ENCODE assay signal across 26 cellular contexts in genomic region chr2:119718391-119719260, GRCh38. TPM values are rescaled to one million over a fixed set of nuclear protein-coding genes. Genes with fewer than 3 reads are reported as not detected.
DNase-seq lines count a peak whose midpoint lies in the region; ATAC-seq, FAIRE-seq and TF ChIP-seq lines count a peak whose summit lies in the region.
"Had no signal": no experiment of that assay in that cellular context is flagged by ENCODE, and none has a peak within 500 bp of the region (broad histone marks: within the 10 kb centered on the region; RNA-seq: fewer than 3 reads in every experiment).

No MANE protein-coding gene starts in this region.

- H3K27ac ChIP-seq in HepG2 (ENCODE audit: extremely low read length, insufficient read depth, low read length), result no peak overlapping the region
- H3K27ac ChIP-seq in right lobe of liver, result no peak overlapping the region
- no peak overlapping the region for H3K27ac ChIP-seq in left lung
- H3K27ac ChIP-seq: ascending aorta, gastrocnemius medialis, hepatocyte, right atrium auricular region, transverse colon had no signal

- TSS peak; percentile 28 for BruUV-seq in HepG2 (replicated peaks; lab: Mats Ljungman, UMichigan)

- TF ChIP-seq EP300 in HepG2 (IDR thresholded peaks at IDR 0.05; ENCODE audit: low read depth in 2 of 2, low read length in 2 of 2) (no peak), HepG2 (CRISPR knock-in tag; IDR thresholded peaks at IDR 0.05; ENCODE audit: borderline replicate concordance) (no peak)

- WGBS in HepG2 (ENCODE audit: low lambda C conversion rate), result 6% methylated on average over 13 of the region's 13 CpGs
- WGBS in right lobe of liver (ENCODE audit: insufficient coverage, low coverage, low lambda C conversion rate, missing lambda C conversion rate), result 82% methylated on average over 10 of the region's 13 CpGs

- H3K27me3 ChIP-seq in HepG2 (ENCODE audit: control insufficient read depth in 1 of 2, insufficient read depth in 2 of 2, low read length in 2 of 2) (peaks cover 8 to 50% of the 10 kb centered on the region in 2 experiments; a peak in 4 of 5 replicates), right lobe of liver (no peaks in the 10 kb centered on the region), left lung (no peaks in the 10 kb centered on the region)
- H3K27me3 ChIP-seq: ascending aorta, gastrocnemius medialis, hepatocyte, right atrium auricular region, transverse colon had no signal

- TF ChIP-seq POLR2A in HepG2 (IDR thresholded peaks at IDR 0.05; ENCODE audit: insufficient read depth in 1 of 2, low read depth in 2 of 2, low read length in 2 of 2) (no peak), right lobe of liver (IDR thresholded peaks at IDR 0.05) (no peak)

- no peak overlapping the region for H3K9ac ChIP-seq in HepG2 (ENCODE audit: insufficient read depth, low read depth, low read length)

- H3K36me3 ChIP-seq in HepG2 (replicated peaks in 1 of 2; ENCODE audit: control insufficient read depth in 1 of 2, insufficient read depth in 2 of 2, low read length in 2 of 2) (no peaks in the 10 kb centered on the region), right lobe of liver (no peaks in the 10 kb centered on the region), left lung (no peaks in the 10 kb centered on the region)
- H3K36me3 ChIP-seq: ascending aorta, gastrocnemius medialis, right atrium auricular region, transverse colon had no signal

- no peak for FAIRE-seq in HepG2 (lab: Jason Lieb, UNC)

- ATAC-seq in activated CD4-positive, CD25-positive, alpha-beta regulatory T cell treated with anti-CD3 and anti-CD28 coated beads, Interleukin-2, amount 50 U/mL, for 24 hours, result peak; percentile 61 to 70
- peak; percentile 35 for ATAC-seq in HepG2
- ATAC-seq in right lobe of liver, result no peak
- peak; percentile 63 for ATAC-seq in left lung
- ATAC-seq in left lobe of liver, result no peak
- no peak for ATAC-seq in HG03108 (IDR thresholded peaks at IDR 0.05; ENCODE audit: unreplicated experiment)
- ATAC-seq: gastrocnemius medialis; naive thymus-derived CD8-positive, alpha-beta T cell; Panc1 had no signal

- peak overlapping the region; percentile 49 for H2AFZ ChIP-seq in HepG2 (ENCODE audit: low read length)
- H2AFZ ChIP-seq: hepatocyte had no signal

- POLR2A ChIA-PET in HepG2 (lab: Yijun Ruan, JAX), result interaction anchor here (0.6 kb wide), 1 partner anchor 40 kb away, joined by 4 read pairs; the partner anchor contains the start of gene TMEM177

- TF ChIP-seq CTCF in HepG2 (CRISPR knock-in tag; IDR thresholded peaks at IDR 0.05), result no peak
- TF ChIP-seq CTCF in right lobe of liver (IDR thresholded peaks at IDR 0.05), result no peak
- TF ChIP-seq CTCF in left lung (IDR thresholded peaks at IDR 0.05), result no peak

- H3K4me3 ChIP-seq in HepG2 (replicated peaks in 1 of 3; ENCODE audit: insufficient read depth in 1 of 3, low read depth in 2 of 3, low read length in 3 of 3) (peak overlapping the region in 2 of 3 experiments; percentile 25 to 37; a peak in 2 of 6 replicates), right lobe of liver (no peak overlapping the region), left lung (no peak overlapping the region)
- H3K4me3 ChIP-seq: ascending aorta, gastrocnemius medialis, hepatocyte, right atrium auricular region, transverse colon had no signal

- no peaks in the 10 kb centered on the region for H3K79me2 ChIP-seq in HepG2 (ENCODE audit: insufficient read depth, low read length)
- H3K79me2 ChIP-seq: hepatocyte had no signal

- TF ChIP-seq RAD21 in HepG2 (CRISPR knock-in tag; IDR thresholded peaks at IDR 0.05), result no peak

- CTCF ChIA-PET in HepG2 (lab: Yijun Ruan, JAX; ENCODE audit: low intra/inter-chr PET ratio, low total read pairs), result no interaction called here

- in situ Hi-C loops in HepG2 (cut with HindIII; ENCODE audit: extremely low pct_ligation_motif_present, low pct_unique_long_range_greater_than_20kb), result no loop called here

- no peak for DNase-seq in activated CD4-positive, CD25-positive, alpha-beta regulatory T cell (lab: John Stamatoyannopoulos, UW)
- no peak for DNase-seq in HepG2 (ENCODE audit: low spot score)
- no peak for DNase-seq in right lobe of liver
- DNase-seq in left lung, result no peak
- DNase-seq in left lobe of liver (ENCODE audit: low spot score), result no peak
- DNase-seq in HuH-7.5 (ENCODE audit: low spot score), result no peak
- DNase-seq: activated gamma-delta T cell; CD4-positive, alpha-beta T cell; central memory CD4-positive, alpha-beta T cell; DMS153; gastrocnemius medialis; KG1; MM.1S; naive thymus-derived CD8-positive, alpha-beta T cell; NCI-H146; NCI-H2171 treated with DMSO at 0.1 percent for 48 hours; NCI-H526; SIG-M5; stimulated activated CD4-positive, alpha-beta T cell treated with anti-CD3 and anti-CD28 coated beads, Interleukin-15, amount 100 ng/mL, for 24 hours; transverse colon had no signal

- H4K20me1 ChIP-seq in HepG2 (ENCODE audit: insufficient read depth, low read length), result no peaks in the 10 kb centered on the region

- H3K9me3 ChIP-seq in HepG2 (ENCODE audit: low read length) (no peaks in the 10 kb centered on the region), right lobe of liver (no peaks in the 10 kb centered on the region), left lung (no peaks in the 10 kb centered on the region)
- H3K9me3 ChIP-seq: ascending aorta, gastrocnemius medialis, right atrium auricular region, transverse colon had no signal

- intact Hi-C loops in HepG2 (cut with micrococcal nuclease; ENCODE audit: unreplicated experiment) (no loop called here), right lobe of liver (cut with DNase I) (no loop called here), left lung (cut with DNase I) (no loop called here)

- peak overlapping the region; percentile 80 for H3K4me2 ChIP-seq in HepG2 (ENCODE audit: low read depth, low read length)
- H3K4me2 ChIP-seq: hepatocyte had no signal

- H3K4me1 ChIP-seq in HepG2 (ENCODE audit: insufficient read depth, low read length) (peaks cover 66% of the 10 kb centered on the region), right lobe of liver (peaks cover 0 to 25% (median 12%) of the 10 kb centered on the region in 4 donors), left lung (no peaks in the 10 kb centered on the region)
- H3K4me1 ChIP-seq: ascending aorta, transverse colon had no signal

RNA-seq across cellular contexts. Expression of gene TMEM177, which starts 39.6 kb away (rescaled TPM):
- total RNA-seq in HepG2 (2016; rRNA removed; fragmentation: Illumina TruSeq; extraction: Trizol), result 44.7 and 47.9 TPM in 2 replicates
- total RNA-seq in HepG2 (2016; cell fraction: cytosol; rRNA removed; fragmentation: Illumina TruSeq; extraction: Trizol; ENCODE audit: low read depth), result 15.4 and 16.3 TPM in 2 replicates
- total RNA-seq in HepG2 (2016; cell fraction: insoluble cytoplasmic fraction; rRNA removed; fragmentation: Illumina TruSeq; extraction: Trizol), result 47.5 and 49.2 TPM in 2 replicates
- 27.3 and 32.1 TPM in 2 replicates for total RNA-seq in HepG2 (2016; cell fraction: membrane; rRNA removed; fragmentation: Illumina TruSeq; extraction: Trizol)
- total RNA-seq in HepG2 (2016; cell fraction: nucleus; rRNA removed; fragmentation: Illumina TruSeq; extraction: Trizol), result 26.1 and 27.7 TPM in 2 replicates
- 34.7 and 46.6 TPM in 2 replicates for polyA plus RNA-seq in HepG2 (2011; rRNA removed)
- 34.2 and 43.3 TPM in 2 replicates for polyA plus RNA-seq in HepG2 (2011; cell fraction: cytosol; rRNA removed)
- polyA plus RNA-seq in HepG2 (2011; cell fraction: nucleus; rRNA removed), result 46.4 and 51.6 TPM in 2 replicates
- polyA plus RNA-seq in HepG2 (2012), result 20.5 and 32.1 TPM in 2 replicates
- 12.8 and 13.4 TPM in 2 replicates for polyA plus RNA-seq in HepG2 (2016; cell fraction: cytosol; fragmentation: Illumina TruSeq; extraction: Trizol; ENCODE audit: low read depth)
- 62.8 and 62.9 TPM in 2 replicates for polyA plus RNA-seq in HepG2 (2016; cell fraction: insoluble cytoplasmic fraction; fragmentation: Illumina TruSeq; extraction: Trizol; ENCODE audit: low read depth)
- polyA plus RNA-seq in HepG2 (2016; cell fraction: membrane; fragmentation: Illumina TruSeq; extraction: Trizol; ENCODE audit: low read depth), result 19.9 and 21.6 TPM in 2 replicates
- polyA plus RNA-seq in HepG2 (2016; cell fraction: nucleus; fragmentation: Illumina TruSeq; extraction: Trizol; ENCODE audit: insufficient read depth, low read depth), result 41.1 and 43.7 TPM in 2 replicates
- 22.7 and 58.5 TPM in 2 replicates for polyA minus RNA-seq in HepG2 (2011; rRNA and poly(A)+ RNA removed; ENCODE audit: low replicate concordance)
- 13.8 and 15.2 TPM in 2 replicates for polyA minus RNA-seq in HepG2 (2011; cell fraction: cytosol; rRNA and poly(A)+ RNA removed)
- polyA minus RNA-seq in HepG2 (2011; cell fraction: nucleus; rRNA and poly(A)+ RNA removed), result 49.2 and 53.5 TPM in 2 replicates
- 10 to 100 TPM; 12.9 to 27.0 (median 17.9) TPM for total RNA-seq in right lobe of liver
- total RNA-seq in left lung, result 1 to 10 TPM; 7.5 to 9.7 TPM
- total RNA-seq in left lobe of liver, result 18.4 TPM
- total RNA-seq: ascending aorta had no signal

RNA-seq across cellular contexts. Expression of gene PTPN4, which starts 41.1 kb away (rescaled TPM):
- total RNA-seq in HepG2 (2016; rRNA removed; fragmentation: Illumina TruSeq; extraction: Trizol) (34.6 and 40.4 TPM in 2 replicates), right lobe of liver (10 to 100 TPM in 5 of 6 experiments, 1 to 10 TPM in 1; 8.5 to 19.9 (median 14.8) TPM), left lung (10 to 100 TPM; 40.1 to 48.4 TPM), left lobe of liver (22.4 TPM)
- 42.5 and 43.6 TPM in 2 replicates for total RNA-seq in HepG2 (2016; cell fraction: cytosol; rRNA removed; fragmentation: Illumina TruSeq; extraction: Trizol; ENCODE audit: low read depth)
- total RNA-seq in HepG2 (2016; cell fraction: insoluble cytoplasmic fraction; rRNA removed; fragmentation: Illumina TruSeq; extraction: Trizol), result 38.0 and 42.0 TPM in 2 replicates
- 38.5 and 42.3 TPM in 2 replicates for total RNA-seq in HepG2 (2016; cell fraction: membrane; rRNA removed; fragmentation: Illumina TruSeq; extraction: Trizol)
- total RNA-seq in HepG2 (2016; cell fraction: nucleus; rRNA removed; fragmentation: Illumina TruSeq; extraction: Trizol), result 46.5 and 59.3 TPM in 2 replicates
- 20.3 and 21.7 TPM in 2 replicates for polyA plus RNA-seq in HepG2 (2011; rRNA removed)
- polyA plus RNA-seq in HepG2 (2011; cell fraction: cytosol; rRNA removed), result 5.8 and 7.6 TPM in 2 replicates
- polyA plus RNA-seq in HepG2 (2011; cell fraction: nucleus; rRNA removed), result 21.9 and 22.6 TPM in 2 replicates
- 8.1 and 8.3 TPM in 2 replicates for polyA plus RNA-seq in HepG2 (2012)
- polyA plus RNA-seq in HepG2 (2016; cell fraction: cytosol; fragmentation: Illumina TruSeq; extraction: Trizol; ENCODE audit: low read depth), result 3.4 and 4.0 TPM in 2 replicates
- polyA plus RNA-seq in HepG2 (2016; cell fraction: insoluble cytoplasmic fraction; fragmentation: Illumina TruSeq; extraction: Trizol; ENCODE audit: low read depth), result 16.3 and 19.3 TPM in 2 replicates
- 5.1 and 9.5 TPM in 2 replicates for polyA plus RNA-seq in HepG2 (2016; cell fraction: membrane; fragmentation: Illumina TruSeq; extraction: Trizol; ENCODE audit: low read depth)
- polyA plus RNA-seq in HepG2 (2016; cell fraction: nucleus; fragmentation: Illumina TruSeq; extraction: Trizol; ENCODE audit: insufficient read depth, low read depth), result 17.2 and 24.4 TPM in 2 replicates
- polyA minus RNA-seq in HepG2 (2011; rRNA and poly(A)+ RNA removed; ENCODE audit: low replicate concordance), result 60.8 and 71.6 TPM in 2 replicates
- 27.8 and 28.0 TPM in 2 replicates for polyA minus RNA-seq in HepG2 (2011; cell fraction: cytosol; rRNA and poly(A)+ RNA removed)
- polyA minus RNA-seq in HepG2 (2011; cell fraction: nucleus; rRNA and poly(A)+ RNA removed), result 139 and 141 TPM in 2 replicates

Comparison
In these comparisons a context has a peak if more than half of its experiments do, and no peak if none do; other contexts are left out.
1. ATAC-seq: peak in activated CD4-positive, CD25-positive, alpha-beta regulatory T cell treated with anti-CD3 and anti-CD28 coated beads, Interleukin-2, amount 50 U/mL, for 24 hours (2 of 2), HepG2 (single experiment) and left lung (single experiment); none in right lobe of liver (0 of 4), left lobe of liver (single experiment) and HG03108 (single experiment).
2. H3K4me3 ChIP-seq: peak in HepG2 (2 of 3); none in right lobe of liver (0 of 3) and left lung (0 of 2).